Comparison of ENCODE assay signal across 18 cellular contexts in genomic region chr10:78912361-78913218, GRCh38.
"Had no signal": no experiment of that assay in that cellular context is flagged by ENCODE, and none has a peak within 500 bp of the region (broad histone marks: within the 10 kb centered on the region; RNA-seq: fewer than 3 reads in every experiment).

No MANE protein-coding gene starts in this region.

- ATAC-seq: activated naive CD4-positive, alpha-beta T cell treated with anti-CD3 and anti-CD28 coated beads, Interleukin-2, amount 50 U/mL, for 72 hours; activated T-helper 17 cell treated with anti-CD3 and anti-CD28 coated beads, Interleukin-2, amount 50 U/mL, for 72 hours; gastroesophageal sphincter; heart left ventricle; naive thymus-derived CD8-positive, alpha-beta T cell; stimulated activated naive CD8-positive, alpha-beta T cell treated with anti-CD3 and anti-CD28 coated beads, Interleukin-15, amount 100 ng/mL, for 72 hours had no signal

- H3K4me1 ChIP-seq: suprapubic skin, uterus had no signal

- H3K27ac ChIP-seq: brain microvascular endothelial cell, esophagus squamous epithelium, gastroesophageal sphincter, heart left ventricle, suprapubic skin, transverse colon, uterus had no signal

- H3K9me3 ChIP-seq: esophagus squamous epithelium, gastroesophageal sphincter, heart left ventricle, pancreas, suprapubic skin, transverse colon, uterus had no signal

- H3K27me3 ChIP-seq: esophagus squamous epithelium, gastroesophageal sphincter, heart left ventricle, pancreas, suprapubic skin, transverse colon, uterus had no signal

- H3K36me3 ChIP-seq: brain microvascular endothelial cell, esophagus squamous epithelium, gastroesophageal sphincter, heart left ventricle, pancreas, suprapubic skin, transverse colon, uterus had no signal

- H3K4me3 ChIP-seq: esophagus squamous epithelium, gastroesophageal sphincter, heart left ventricle, pancreas, suprapubic skin, transverse colon, uterus had no signal

- DNase-seq: activated T-cell treated with anti-CD3 and anti-CD28 coated beads, Interleukin-2, amount 50 U/mL, for 24 hours; brain microvascular endothelial cell; esophagus squamous epithelium; heart left ventricle; left ventricle myocardium superior; mammary epithelial cell; naive thymus-derived CD8-positive, alpha-beta T cell; right cardiac atrium; stimulated activated CD4-positive, alpha-beta T cell treated with anti-CD3 and anti-CD28 coated beads, Interleukin-1b, Interleukin-23, amount 100 ng/mL, for 48 hours; stimulated activated naive CD8-positive, alpha-beta T cell treated with anti-CD3 and anti-CD28 coated beads, Interleukin-15, amount 100 ng/mL, for 72 hours; T-helper 9 cell; transverse colon; uterus had no signal
